In genomic region chr10:9382199-9382598, GRCh38 we compare ENCODE assay signal across 8 cellular contexts.
"Had no signal": no experiment of that assay in that cellular context is flagged by ENCODE, and none has a peak within 500 bp of the region (broad histone marks: within the 10 kb centered on the region; RNA-seq: fewer than 3 reads in every experiment).

No MANE protein-coding gene starts in this region.

- H3K4me2 ChIP-seq: GM23338 had no signal

- H3K36me3 ChIP-seq: HAP-1 had no signal

- DNase-seq: GM23248, GOT3, H7, H9, HCEC 1CT, HFFc6 had no signal

- H3K9ac ChIP-seq: GM23248 had no signal

- H2AFZ ChIP-seq: GM23248, GM23338 had no signal

- H3K4me3 ChIP-seq: GM23248, GM23338, HAP-1 had no signal

- H3K27ac ChIP-seq: GM23248 had no signal

- H3K9me3 ChIP-seq: HAP-1 had no signal
